In the genomic region with DNA sequence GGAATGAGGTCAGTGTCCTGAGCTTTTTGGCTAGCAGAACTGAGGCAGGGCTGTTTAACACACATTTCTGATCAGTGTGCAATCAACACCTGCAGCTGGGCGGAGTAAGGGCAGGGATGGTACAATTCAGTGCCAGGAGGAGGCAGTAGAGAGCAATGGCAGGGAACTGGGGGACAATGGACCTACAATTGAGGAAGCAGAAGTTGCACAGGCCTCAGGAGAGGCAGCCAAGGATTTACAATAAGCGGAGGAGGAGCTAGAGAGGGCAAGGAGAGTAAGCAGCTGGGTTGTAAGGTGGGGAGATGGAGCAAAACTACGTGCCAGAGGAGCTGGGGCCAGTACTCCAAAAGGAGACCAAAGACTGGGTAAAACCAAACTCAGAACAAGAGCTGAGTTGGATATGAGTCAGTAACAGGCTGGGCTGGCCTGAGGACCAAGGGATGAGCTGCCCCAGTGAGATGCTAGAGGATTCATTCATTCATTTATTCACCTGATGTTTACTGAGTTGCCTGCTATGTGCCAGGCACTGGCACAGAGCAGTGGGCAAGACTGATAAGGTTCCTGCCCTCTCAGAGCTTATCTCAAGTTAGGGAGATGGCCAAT, we compare ENCODE assay signal across 1 cellular context.
TF ChIP-seq lines count a peak whose summit lies in the region.

No MANE protein-coding gene starts in this region.

TF ChIP-seq in WTC11, 78 proteins besides CTCF, POLR2A, EP300 and RAD21 (continued from another document):
- TF ChIP-seq ARID4B (CRISPR knock-in tag; IDR thresholded peaks at IDR 0.05; ENCODE audit: borderline replicate concordance) (no peak), NFYB (CRISPR knock-in tag; conservative IDR thresholded peaks at IDR 0.05; ENCODE audit: low read depth) (no peak), PRRX2 (CRISPR knock-in tag; IDR thresholded peaks at IDR 0.05) (no peak), ZNF671 (CRISPR knock-in tag; IDR thresholded peaks at IDR 0.05) (no peak), ZBTB43 (CRISPR knock-in tag; IDR thresholded peaks at IDR 0.05) (no peak), ZNF423 (CRISPR knock-in tag; IDR thresholded peaks at IDR 0.05) (no peak), JAZF1 (CRISPR knock-in tag; IDR thresholded peaks at IDR 0.05) (no peak), CBFB (CRISPR knock-in tag; IDR thresholded peaks at IDR 0.05; ENCODE audit: low read depth) (no peak)
- TF ChIP-seq, protein P1, sequence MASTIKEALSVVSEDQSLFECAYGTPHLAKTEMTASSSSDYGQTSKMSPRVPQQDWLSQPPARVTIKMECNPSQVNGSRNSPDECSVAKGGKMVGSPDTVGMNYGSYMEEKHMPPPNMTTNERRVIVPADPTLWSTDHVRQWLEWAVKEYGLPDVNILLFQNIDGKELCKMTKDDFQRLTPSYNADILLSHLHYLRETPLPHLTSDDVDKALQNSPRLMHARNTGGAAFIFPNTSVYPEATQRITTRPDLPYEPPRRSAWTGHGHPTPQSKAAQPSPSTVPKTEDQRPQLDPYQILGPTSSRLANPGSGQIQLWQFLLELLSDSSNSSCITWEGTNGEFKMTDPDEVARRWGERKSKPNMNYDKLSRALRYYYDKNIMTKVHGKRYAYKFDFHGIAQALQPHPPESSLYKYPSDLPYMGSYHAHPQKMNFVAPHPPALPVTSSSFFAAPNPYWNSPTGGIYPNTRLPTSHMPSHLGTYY (CRISPR knock-in tag; IDR thresholded peaks at IDR 0.05), result no peak
- TF ChIP-seq, protein P2, sequence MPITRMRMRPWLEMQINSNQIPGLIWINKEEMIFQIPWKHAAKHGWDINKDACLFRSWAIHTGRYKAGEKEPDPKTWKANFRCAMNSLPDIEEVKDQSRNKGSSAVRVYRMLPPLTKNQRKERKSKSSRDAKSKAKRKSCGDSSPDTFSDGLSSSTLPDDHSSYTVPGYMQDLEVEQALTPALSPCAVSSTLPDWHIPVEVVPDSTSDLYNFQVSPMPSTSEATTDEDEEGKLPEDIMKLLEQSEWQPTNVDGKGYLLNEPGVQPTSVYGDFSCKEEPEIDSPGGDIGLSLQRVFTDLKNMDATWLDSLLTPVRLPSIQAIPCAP (CRISPR knock-in tag; IDR thresholded peaks at IDR 0.05), result no peak
- TF ChIP-seq, protein P3, sequence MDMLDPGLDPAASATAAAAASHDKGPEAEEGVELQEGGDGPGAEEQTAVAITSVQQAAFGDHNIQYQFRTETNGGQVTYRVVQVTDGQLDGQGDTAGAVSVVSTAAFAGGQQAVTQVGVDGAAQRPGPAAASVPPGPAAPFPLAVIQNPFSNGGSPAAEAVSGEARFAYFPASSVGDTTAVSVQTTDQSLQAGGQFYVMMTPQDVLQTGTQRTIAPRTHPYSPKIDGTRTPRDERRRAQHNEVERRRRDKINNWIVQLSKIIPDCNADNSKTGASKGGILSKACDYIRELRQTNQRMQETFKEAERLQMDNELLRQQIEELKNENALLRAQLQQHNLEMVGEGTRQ (CRISPR knock-in tag; IDR thresholded peaks at IDR 0.05), result no peak
